8 cellular contexts compared by ENCODE assay signal in genomic region chrX:17737707-17738001, GRCh38. TPM values are rescaled to one million over a fixed set of nuclear protein-coding genes. Genes with fewer than 3 reads are reported as not detected.
DNase-seq lines count a peak whose midpoint lies in the region; ATAC-seq and TF ChIP-seq lines count a peak whose summit lies in the region.

No MANE protein-coding gene starts in this region.

- H3K79me2 ChIP-seq in KMS-11 (ENCODE audit: insufficient read depth, low read depth) = peaks cover 19% of the 10 kb centered on the region

- ATAC-seq in upper lobe of right lung (no peak), HG03045 (IDR thresholded peaks at IDR 0.05; ENCODE audit: unreplicated experiment) (no peak)

- peak overlapping the region; percentile 74 for H3K9ac ChIP-seq in KMS-11

- H3K36me3 ChIP-seq in KMS-11 (ENCODE audit: insufficient read depth) (no peaks in the 10 kb centered on the region), mesodermal cell (ENCODE audit: control insufficient read depth, insufficient read depth, low read length) (no peaks in the 10 kb centered on the region), upper lobe of right lung (no peaks in the 10 kb centered on the region)

- WGBS in mesodermal cell (ENCODE audit: insufficient coverage in 2 of 2), 2 experiments = 0 to 2% methylated on average over 5 to 6 of the region's 16 CpGs

- H3K4me3 ChIP-seq in GM08714 (ENCODE audit: low read length) (peak overlapping the region; percentile 61), KMS-11 (IDR thresholded peaks at IDR 0.05; ENCODE audit: insufficient read depth, low read depth, low read length) (no peak overlapping the region), mesodermal cell (ENCODE audit: extremely low read depth, insufficient read depth, low read length, poor library complexity, severe bottlenecking) (peak overlapping the region; percentile 52), upper lobe of right lung (peak overlapping the region; percentile 66)

- no peaks in the 10 kb centered on the region for H3K9me3 ChIP-seq in mesodermal cell (ENCODE audit: control insufficient read depth, low read length)
- H3K9me3 ChIP-seq in upper lobe of right lung = no peaks in the 10 kb centered on the region

- H3K27me3 ChIP-seq in KMS-11 (ENCODE audit: insufficient read depth, low read depth) = no peaks in the 10 kb centered on the region
- no peaks in the 10 kb centered on the region for H3K27me3 ChIP-seq in upper lobe of right lung

- H3K4me1 ChIP-seq in KMS-11 (ENCODE audit: low read depth, poor library complexity, severe bottlenecking) = peaks cover 7% of the 10 kb centered on the region
- no peaks in the 10 kb centered on the region for H3K4me1 ChIP-seq in mesodermal cell (ENCODE audit: control insufficient read depth, insufficient read depth, low read length, poor library complexity, severe bottlenecking)
- H3K4me1 ChIP-seq in upper lobe of right lung = no peaks in the 10 kb centered on the region

- no peaks in the 10 kb centered on the region; the same call in 1 of the 2 replicates for H4K20me1 ChIP-seq in KMS-11 (ENCODE audit: insufficient read depth)

- H3K4me2 ChIP-seq in KMS-11 = peak overlapping the region; percentile 96

- H3K27ac ChIP-seq in KMS-11 (peak overlapping the region; percentile 62), mesodermal cell (ENCODE audit: low read depth, low read length, severe bottlenecking) (peak overlapping the region; percentile 59), upper lobe of right lung (peak overlapping the region; percentile 90)

- DNase-seq in upper lobe of right lung = no peak
- no peak for DNase-seq in SW480 (ENCODE audit: low spot score)
- no peak for DNase-seq in epidermal melanocyte (ENCODE audit: insufficient read length, low spot score)

- intact Hi-C loops in upper lobe of right lung (cut with DNase I) = no loop called here

- peaks cover 50% of the 10 kb centered on the region for H3K4me1 Mint-ChIP-seq in brain

- H3K4me3 Mint-ChIP-seq in brain = peak overlapping the region; percentile 86 to 95 (median 93)

- no peak for TF ChIP-seq CTCF in KMS-11 (conservative IDR thresholded peaks at IDR 0.05; ENCODE audit: low read depth, low read length)
- no peak for TF ChIP-seq CTCF in brain (conservative IDR thresholded peaks at IDR 0.05)
- no peak for TF ChIP-seq CTCF in upper lobe of right lung (IDR thresholded peaks at IDR 0.05)

- peaks cover 7% of the 10 kb centered on the region for H3K27me3 Mint-ChIP-seq in brain

- H3K9me3 Mint-ChIP-seq in brain = no peaks in the 10 kb centered on the region

- H3K36me3 Mint-ChIP-seq in brain = no peaks in the 10 kb centered on the region

- H2AFZ ChIP-seq in KMS-11 (ENCODE audit: low read depth) = peak overlapping the region; percentile 60; the same call in 1 of the 2 replicates

- peak overlapping the region; percentile 21 to 92 (median 88) for H3K27ac Mint-ChIP-seq in brain

RNA-seq across cellular contexts. Expression of gene SCML1, which starts 0.4 kb away (rescaled TPM):
- polyA plus RNA-seq in brain (ENCODE audit: insufficient read depth, low read depth, low replicate concordance) = 1.7 TPM
- 14.6 TPM for polyA plus RNA-seq in mesodermal cell (2013, experiment 1 of 2)
- polyA plus RNA-seq in mesodermal cell (2013, experiment 2 of 2) = 12.8 TPM
- 12.3 TPM for total RNA-seq in upper lobe of right lung
